Comparison of ENCODE assay signal across 19 cellular contexts in the genomic region with DNA sequence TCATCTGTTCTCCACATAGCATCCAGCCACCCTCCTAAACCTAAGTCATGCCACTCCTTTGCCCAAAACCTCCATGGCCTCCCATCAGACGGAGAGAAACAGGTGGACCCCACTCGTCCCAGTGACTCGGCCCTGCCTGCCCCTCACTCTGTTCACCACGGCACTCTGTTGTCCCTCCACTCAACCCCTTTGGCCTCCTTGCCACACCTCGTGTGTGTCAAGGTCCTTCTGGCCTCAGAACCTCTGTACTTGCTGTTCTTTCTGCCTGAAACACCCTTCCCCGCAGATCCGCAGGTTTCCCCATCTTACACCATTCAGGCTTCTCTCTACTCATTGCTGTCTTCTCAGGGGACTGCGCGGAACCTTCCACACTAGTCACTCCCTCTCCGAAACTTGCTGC. TPM values are rescaled to one million over a fixed set of nuclear protein-coding genes. Genes with fewer than 3 reads are reported as not detected.
A peak's percentile ranks its signal among the peaks of the same experiment; 100 is the strongest.
DNase-seq lines count a peak whose midpoint lies in the region; ATAC-seq and TF ChIP-seq lines count a peak whose summit lies in the region.
"Had no signal": no experiment of that assay in that cellular context is flagged by ENCODE, and none has a peak within 500 bp of the region (broad histone marks: within the 10 kb centered on the region; RNA-seq: fewer than 3 reads in every experiment).

No MANE protein-coding gene starts in this region.

- H3K4me1 Mint-ChIP-seq in Caco-2 (ENCODE audit: low read depth, unreplicated experiment) (peaks cover 11% of the 10 kb centered on the region), T-helper 17 cell (peaks cover 16% of the 10 kb centered on the region), nephron progenitor cell (peaks cover 17% of the 10 kb centered on the region)
- H3K4me1 Mint-ChIP-seq in stimulated activated effector memory CD8-positive, alpha-beta T cell treated with anti-CD3 and anti-CD28 coated beads, Interleukin-12 subunit alpha, Interleukin-12 subunit beta, amount 100 ng/mL, for 72 hours: peaks cover 19% of the 10 kb centered on the region
- H3K4me1 Mint-ChIP-seq: B cell had no signal

- H3K27me3 ChIP-seq in Caco-2 (replicated peaks; ENCODE audit: control insufficient read depth, insufficient read depth, low read length): no peaks in the 10 kb centered on the region
- H3K27me3 ChIP-seq: BLaER1 treated with 17β-estradiol and CSF1 and Interleukin-3, amounts not matched to agents 10 nM and 100 nM had no signal

- H3K36me3 Mint-ChIP-seq in Caco-2 (ENCODE audit: insufficient read depth, unreplicated experiment): no peaks in the 10 kb centered on the region
- peaks cover 3% of the 10 kb centered on the region for H3K36me3 Mint-ChIP-seq in T-helper 17 cell (ENCODE audit: low read depth)
- no peaks in the 10 kb centered on the region for H3K36me3 Mint-ChIP-seq in nephron progenitor cell (ENCODE audit: low read depth)
- no peaks in the 10 kb centered on the region for H3K36me3 Mint-ChIP-seq in stimulated activated effector memory CD8-positive, alpha-beta T cell treated with anti-CD3 and anti-CD28 coated beads, Interleukin-12 subunit alpha, Interleukin-12 subunit beta, amount 100 ng/mL, for 72 hours
- H3K36me3 Mint-ChIP-seq: CD8-positive, alpha-beta T cell had no signal

- TF ChIP-seq CTCF in Caco-2 (IDR thresholded peaks at IDR 0.05; ENCODE audit: insufficient read depth in 1 of 2, low read depth in 1 of 2, low read length in 1 of 2, severe bottlenecking in 1 of 2, unreplicated experiment in 1 of 2) (no peak), nephron progenitor cell (IDR thresholded peaks at IDR 0.05) (no peak)

- intact Hi-C loops in Caco-2 (cut with micrococcal nuclease; ENCODE audit: unreplicated experiment): no loop called here

- peaks cover 6% of the 10 kb centered on the region; the same call in 1 of the 2 replicates for H3K4me1 ChIP-seq in Caco-2
- H3K4me1 ChIP-seq: BLaER1 treated with 17β-estradiol and CSF1 and Interleukin-3, amounts not matched to agents 10 nM and 100 nM had no signal

- ATAC-seq in T-helper 17 cell (no peak), HG03520 (IDR thresholded peaks at IDR 0.05; ENCODE audit: unreplicated experiment) (no peak), HG02938 (IDR thresholded peaks at IDR 0.05; ENCODE audit: unreplicated experiment) (no peak)
- ATAC-seq in stimulated activated effector memory CD8-positive, alpha-beta T cell treated with anti-CD3 and anti-CD28 coated beads, Interleukin-12 subunit alpha, Interleukin-12 subunit beta, amount 100 ng/mL, for 72 hours: no peak
- ATAC-seq: CD8-positive, alpha-beta T cell; GM12878; HepG2 had no signal

- POLR2A ChIA-PET in Caco-2 (lab: Charles Lee) (no interaction called here), HEK293T (lab: Yijun Ruan, JAX) (no interaction called here)

- H3K4me3 Mint-ChIP-seq in Caco-2 (ENCODE audit: unreplicated experiment) (no peak overlapping the region), T-helper 17 cell (no peak overlapping the region), nephron progenitor cell (no peak overlapping the region)
- H3K4me3 Mint-ChIP-seq in stimulated activated effector memory CD8-positive, alpha-beta T cell treated with anti-CD3 and anti-CD28 coated beads, Interleukin-12 subunit alpha, Interleukin-12 subunit beta, amount 100 ng/mL, for 72 hours: no peak overlapping the region
- H3K4me3 Mint-ChIP-seq: B cell; CD8-positive, alpha-beta T cell; HFFc6 had no signal

- H3K36me3 ChIP-seq in Caco-2 (ENCODE audit: control insufficient read depth, insufficient read depth, low read length): no peaks in the 10 kb centered on the region
- H3K36me3 ChIP-seq: BLaER1 treated with 17β-estradiol and CSF1 and Interleukin-3, amounts not matched to agents 10 nM and 100 nM had no signal

- CTCF ChIA-PET in Caco-2 (lab: Charles Lee): no interaction called here
- CTCF ChIA-PET in HEK293T (lab: Yijun Ruan, JAX): interaction anchor here (0.8 kb wide), 1 partner anchor 9 kb away, joined by 3 read pairs; no protein-coding TSS in a partner anchor

- DNase-seq in Caco-2: no peak
- DNase-seq in T-helper 17 cell: no peak
- no peak for DNase-seq in nephron progenitor cell
- DNase-seq in stimulated activated effector memory CD8-positive, alpha-beta T cell treated with anti-CD3 and anti-CD28 coated beads, Interleukin-12 subunit alpha, Interleukin-12 subunit beta, amount 100 ng/mL, for 72 hours (ENCODE audit: low spot score in 2 of 2): no peak
- no peak for DNase-seq in HEK293T (ENCODE audit: extremely low spot score)
- DNase-seq: CD8-positive, alpha-beta T cell; DMS 273 treated with DMSO at 0.1 percent for 48 hours; DMS53; DND-41; EL; GM23248; HCEC 1CT; HFFc6 had no signal

- H3K27me3 Mint-ChIP-seq in Caco-2 (ENCODE audit: insufficient read depth, unreplicated experiment) (no peaks in the 10 kb centered on the region), T-helper 17 cell (peaks cover 23% of the 10 kb centered on the region), nephron progenitor cell (ENCODE audit: low read depth, poor library complexity) (peaks cover 16% of the 10 kb centered on the region)

- H3K4me3 ChIP-seq in Caco-2 (ENCODE audit: low read depth, low read length): no peak overlapping the region
- H3K4me3 ChIP-seq: BLaER1 treated with 17β-estradiol and CSF1 and Interleukin-3, amounts not matched to agents 10 nM and 100 nM; GM12878; GM23248 had no signal

- H3K9me3 Mint-ChIP-seq in Caco-2 (ENCODE audit: unreplicated experiment): no peaks in the 10 kb centered on the region
- H3K9me3 Mint-ChIP-seq in nephron progenitor cell: peaks cover 4% of the 10 kb centered on the region
- no peaks in the 10 kb centered on the region for H3K9me3 Mint-ChIP-seq in stimulated activated effector memory CD8-positive, alpha-beta T cell treated with anti-CD3 and anti-CD28 coated beads, Interleukin-12 subunit alpha, Interleukin-12 subunit beta, amount 100 ng/mL, for 72 hours
- H3K9me3 Mint-ChIP-seq: CD8-positive, alpha-beta T cell; HFFc6 had no signal

- peak overlapping the region; percentile 13 for H3K27ac Mint-ChIP-seq in Caco-2 (ENCODE audit: unreplicated experiment)
- peak overlapping the region; percentile 1 for H3K27ac Mint-ChIP-seq in T-helper 17 cell
- peak overlapping the region; percentile 52 for H3K27ac Mint-ChIP-seq in nephron progenitor cell
- H3K27ac Mint-ChIP-seq in stimulated activated effector memory CD8-positive, alpha-beta T cell treated with anti-CD3 and anti-CD28 coated beads, Interleukin-12 subunit alpha, Interleukin-12 subunit beta, amount 100 ng/mL, for 72 hours: peak overlapping the region; percentile 10
- H3K27ac Mint-ChIP-seq: B cell; CD8-positive, alpha-beta T cell; HFFc6 had no signal

- H3K9me3 ChIP-seq in Caco-2 (no peaks in the 10 kb centered on the region), T-helper 17 cell (ENCODE audit: control insufficient read depth, low read length, poor library complexity, severe bottlenecking) (no peaks in the 10 kb centered on the region)
- H3K9me3 ChIP-seq: BLaER1 treated with 17β-estradiol and CSF1 and Interleukin-3, amounts not matched to agents 10 nM and 100 nM had no signal

- BruUV-seq in Caco-2 (replicated peaks; lab: Mats Ljungman, UMichigan): no TSS peak

TF ChIP-seq in HEK293T, 16 proteins besides CTCF, POLR2A, EP300 and RAD21:
- TF ChIP-seq, protein P1, sequence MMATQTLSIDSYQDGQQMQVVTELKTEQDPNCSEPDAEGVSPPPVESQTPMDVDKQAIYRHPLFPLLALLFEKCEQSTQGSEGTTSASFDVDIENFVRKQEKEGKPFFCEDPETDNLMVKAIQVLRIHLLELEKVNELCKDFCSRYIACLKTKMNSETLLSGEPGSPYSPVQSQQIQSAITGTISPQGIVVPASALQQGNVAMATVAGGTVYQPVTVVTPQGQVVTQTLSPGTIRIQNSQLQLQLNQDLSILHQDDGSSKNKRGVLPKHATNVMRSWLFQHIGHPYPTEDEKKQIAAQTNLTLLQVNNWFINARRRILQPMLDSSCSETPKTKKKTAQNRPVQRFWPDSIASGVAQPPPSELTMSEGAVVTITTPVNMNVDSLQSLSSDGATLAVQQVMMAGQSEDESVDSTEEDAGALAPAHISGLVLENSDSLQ (IDR thresholded peaks at IDR 0.05): no peak
- TF ChIP-seq L3MBTL2 (conservative IDR thresholded peaks at IDR 0.05): no peak

RNA-seq across cellular contexts. Expression of gene ACTN1, which starts 24.5 kb away (rescaled TPM):
- total RNA-seq in Caco-2 (2022) (170 and 181 TPM in 2 replicates), T-helper 17 cell (10 to 100 TPM; 36.8 to 88.9 TPM)

Comparison
In these comparisons a context has a peak if more than half of its experiments do, and no peak if none do; other contexts are left out.
1. H3K27ac Mint-ChIP-seq: peak in every context shown above with its lines; median percentile 52 in nephron progenitor cell; 13 in Caco-2; 10 in stimulated activated effector memory CD8-positive, alpha-beta T cell treated with anti-CD3 and anti-CD28 coated beads, Interleukin-12 subunit alpha, Interleukin-12 subunit beta, amount 100 ng/mL, for 72 hours; 1 in T-helper 17 cell.